28 cellular contexts compared by ENCODE assay signal in genomic region chr4:183935355-183936005, GRCh38. TPM values are rescaled to one million over a fixed set of nuclear protein-coding genes. Genes with fewer than 3 reads are reported as not detected.
"Had no signal": no experiment of that assay in that cellular context is flagged by ENCODE, and none has a peak within 500 bp of the region (broad histone marks: within the 10 kb centered on the region; RNA-seq: fewer than 3 reads in every experiment).

No MANE protein-coding gene starts in this region.

- H3K4me3 ChIP-seq: adrenal gland, ascending aorta, esophagus muscularis mucosa, lower lobe of right lung, ovary, prostate gland, thyroid gland, upper lobe of right lung had no signal

- DNase-seq: activated B cell treated with CpG ODN at 0.5 μM for 24 hours; activated CD4-positive, alpha-beta T cell treated with anti-CD3 and anti-CD28 coated beads for 4 hours; activated CD4-positive, alpha-beta T cell treated with anti-CD3 and anti-CD28 coated beads, Interleukin-2, amount 50 U/mL, for 48 hours; activated CD8-positive, alpha-beta memory T cell treated with anti-CD3 and anti-CD28 coated beads, Interleukin-2, amount 50 U/mL, for 48 hours; activated naive CD4-positive, alpha-beta T cell; activated T-cell treated with anti-CD3 and anti-CD28 coated beads, Interleukin-2, amount 50 U/mL, for 4 hours; adrenal gland; central memory CD4-positive, alpha-beta T cell; dermis blood vessel endothelial cell; effector CD8-positive, alpha-beta T cell; hippocampal formation; left colon; lower lobe of right lung; naive thymus-derived CD4-positive, alpha-beta T cell; ovary; stimulated activated CD4-positive, alpha-beta T cell treated with anti-CD3 and anti-CD28 coated beads, Interleukin-4, amount 100 ng/mL, for 4 hours; substantia nigra; T1000; thyroid gland; upper lobe of right lung had no signal

- H3K27ac ChIP-seq: adrenal gland, ascending aorta, esophagus muscularis mucosa, lower lobe of right lung, ovary, prostate gland, thyroid gland, upper lobe of right lung had no signal

- H3K27me3 Mint-ChIP-seq: activated naive CD8-positive, alpha-beta T cell had no signal

- ATAC-seq: activated T-cell treated with anti-CD3 and anti-CD28 coated beads, Interleukin-2, amount 50 U/mL, for 4 hours; left colon; lower lobe of right lung; naive thymus-derived CD4-positive, alpha-beta T cell; upper lobe of right lung had no signal

- H3K36me3 ChIP-seq: adrenal gland, ascending aorta, esophagus muscularis mucosa, lower lobe of right lung, ovary, prostate gland, thyroid gland, upper lobe of right lung had no signal

- H3K36me3 Mint-ChIP-seq: activated naive CD8-positive, alpha-beta T cell; naive thymus-derived CD4-positive, alpha-beta T cell had no signal

- H3K9me3 ChIP-seq: adrenal gland, ascending aorta, esophagus muscularis mucosa, lower lobe of right lung, ovary, prostate gland, thyroid gland, upper lobe of right lung had no signal

- H3K27me3 ChIP-seq: adrenal gland, ascending aorta, esophagus muscularis mucosa, ovary, thyroid gland, upper lobe of right lung had no signal

- H3K27ac Mint-ChIP-seq: activated B cell treated with CpG ODN at 0.5 μM for 24 hours; activated naive CD8-positive, alpha-beta T cell; activated T-helper 2 cell treated with anti-CD3 and anti-CD28 coated beads, Interferon-gamma antibody, Interleukin-2, Interleukin-4, amounts not matched to agents 10 μg/mL and 5 μg/mL and 100 μg/mL, durations not matched to agents 14 hours and 24 hours and 36 hours; naive thymus-derived CD4-positive, alpha-beta T cell; stimulated activated naive CD8-positive, alpha-beta T cell treated with anti-CD3 and anti-CD28 coated beads, Interleukin-15, Interleukin-2, amounts not matched to agents 100 ng/mL and 50 ng/mL, for 24 hours; T-helper 1 cell treated with Interleukin-12 subunit alpha and Interleukin-12 subunit beta and Interleukin-4 antibody, amounts not matched to agents 30 μg/mL and 1 μg/mL, for 36 hours had no signal

- H3K4me3 Mint-ChIP-seq: activated B cell treated with CpG ODN at 0.5 μM for 24 hours; activated naive CD8-positive, alpha-beta T cell; activated T-cell treated with anti-CD3 and anti-CD28 coated beads, Interleukin-2, amount 50 U/mL, for 4 hours; naive thymus-derived CD4-positive, alpha-beta T cell; stimulated activated naive CD8-positive, alpha-beta T cell treated with anti-CD3 and anti-CD28 coated beads, Interleukin-15, Interleukin-2, amounts not matched to agents 100 ng/mL and 50 ng/mL, for 24 hours; T-helper 1 cell treated with Interleukin-12 subunit alpha and Interleukin-12 subunit beta and Interleukin-4 antibody, amounts not matched to agents 30 μg/mL and 1 μg/mL, for 36 hours had no signal

- H3K4me1 ChIP-seq: adrenal gland, ascending aorta, lower lobe of right lung, prostate gland, thyroid gland, upper lobe of right lung had no signal

- H3K4me1 Mint-ChIP-seq: activated B cell treated with CpG ODN at 0.5 μM for 24 hours; naive thymus-derived CD4-positive, alpha-beta T cell had no signal

- H3K9me3 Mint-ChIP-seq: activated B cell treated with CpG ODN at 0.5 μM for 24 hours; activated T-cell treated with anti-CD3 and anti-CD28 coated beads, Interleukin-2, amount 50 U/mL, for 4 hours; activated T-helper 2 cell treated with anti-CD3 and anti-CD28 coated beads, Interferon-gamma antibody, Interleukin-2, Interleukin-4, amounts not matched to agents 10 μg/mL and 5 μg/mL and 100 μg/mL, durations not matched to agents 14 hours and 24 hours and 36 hours; naive thymus-derived CD4-positive, alpha-beta T cell; stimulated activated naive CD8-positive, alpha-beta T cell treated with anti-CD3 and anti-CD28 coated beads, Interleukin-15, Interleukin-2, amounts not matched to agents 100 ng/mL and 50 ng/mL, for 24 hours; T-helper 1 cell treated with Interleukin-12 subunit alpha and Interleukin-12 subunit beta and Interleukin-4 antibody, amounts not matched to agents 30 μg/mL and 1 μg/mL, for 36 hours had no signal

RNA-seq across cellular contexts. Expression of gene STOX2, which starts 30.4 kb away (rescaled TPM):
- total RNA-seq: activated B cell treated with CpG ODN at 0.5 μM for 24 hours; activated CD8-positive, alpha-beta memory T cell treated with anti-CD3 and anti-CD28 coated beads for 36 hours; activated T-cell treated with anti-CD3 and anti-CD28 coated beads, Interleukin-2, amount 50 U/mL, for 4 hours; activated T-helper 2 cell treated with anti-CD3 and anti-CD28 coated beads, Interferon-gamma antibody, Interleukin-2, Interleukin-4, amounts not matched to agents 10 μg/mL and 5 μg/mL and 100 μg/mL, durations not matched to agents 14 hours and 24 hours and 36 hours; naive thymus-derived CD4-positive, alpha-beta T cell had no signal
- polyA plus RNA-seq: naive thymus-derived CD4-positive, alpha-beta T cell had no signal
